ENCODE assay signal across 17 cellular contexts in the genomic region with DNA sequence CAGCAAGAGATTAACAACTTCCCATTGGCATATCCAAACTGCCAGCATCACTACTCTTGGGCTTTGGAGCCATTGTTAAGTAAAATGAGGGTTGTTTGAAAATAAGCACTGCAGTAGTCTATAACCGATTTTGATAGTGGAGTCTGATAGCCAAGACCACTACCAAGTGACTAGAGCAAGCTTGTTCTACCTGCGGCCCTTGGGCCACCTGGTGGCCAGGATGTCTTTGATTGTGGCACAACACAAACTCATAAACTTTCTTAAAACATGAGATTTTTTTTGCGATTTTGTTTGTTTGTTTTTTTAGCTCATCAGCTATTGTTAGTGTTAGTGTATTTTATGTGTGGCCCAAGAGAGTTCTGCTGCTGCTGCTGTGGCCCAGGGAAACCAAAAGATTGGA. TPM values are rescaled to one million over a fixed set of nuclear protein-coding genes. Genes with fewer than 3 reads are reported as not detected.
A peak's percentile ranks its signal among the peaks of the same experiment; 100 is the strongest.
DNase-seq lines count a peak whose midpoint lies in the region; ATAC-seq, FAIRE-seq and TF ChIP-seq lines count a peak whose summit lies in the region.
"Had no signal": no experiment of that assay in that cellular context is flagged by ENCODE, and none has a peak within 500 bp of the region (broad histone marks: within the 10 kb centered on the region; RNA-seq: fewer than 3 reads in every experiment).

No MANE protein-coding gene starts in this region.

- no peaks in the 10 kb centered on the region for H3K27me3 Mint-ChIP-seq in endothelial cell (ENCODE audit: unreplicated experiment)
- H3K27me3 Mint-ChIP-seq: activated naive CD8-positive, alpha-beta T cell treated with anti-CD3 and anti-CD28 coated beads, Interleukin-2, amount 50 U/mL, for 24 hours; naive thymus-derived CD8-positive, alpha-beta T cell had no signal

- no peaks in the 10 kb centered on the region for H3K36me3 Mint-ChIP-seq in endothelial cell (ENCODE audit: low read depth, unreplicated experiment)

- H3K9me3 Mint-ChIP-seq in endothelial cell (ENCODE audit: unreplicated experiment), result no peaks in the 10 kb centered on the region
- H3K9me3 Mint-ChIP-seq: activated naive CD8-positive, alpha-beta T cell treated with anti-CD3 and anti-CD28 coated beads, Interleukin-2, amount 50 U/mL, for 24 hours; activated T-cell treated with anti-CD3 and anti-CD28 coated beads, Interleukin-2, amount 50 U/mL, for 72 hours; naive thymus-derived CD8-positive, alpha-beta T cell had no signal

- DNase-seq in GM19239 (ENCODE audit: insufficient read length, low spot score), result no peak
- no peak for DNase-seq in NB4 (ENCODE audit: low read depth)
- DNase-seq in endothelial cell (ENCODE audit: low spot score), result no peak
- no peak for DNase-seq in activated CD4-positive, alpha-beta T cell treated with anti-CD3 and anti-CD28 coated beads for 48 hours
- DNase-seq in GM19240 (ENCODE audit: insufficient read length, low spot score), result no peak
- DNase-seq: activated CD8-positive, alpha-beta T cell treated with anti-CD3 and anti-CD28 coated beads, Interleukin-2, amount 10 ng/mL, durations not matched to agents 7 days and 5 days; activated naive CD8-positive, alpha-beta T cell treated with anti-CD3 and anti-CD28 coated beads, Interleukin-2, amount 50 U/mL, for 24 hours; activated T-cell treated with anti-CD3 and anti-CD28 coated beads, Interleukin-2, amount 50 U/mL, for 72 hours; heart left ventricle; naive thymus-derived CD8-positive, alpha-beta T cell; NCI-H2107; NCI-H526; RPMI8226 had no signal

- ATAC-seq in GM18505 (IDR thresholded peaks at IDR 0.05; ENCODE audit: unreplicated experiment), result no peak
- no peak for ATAC-seq in GM19397 (IDR thresholded peaks at IDR 0.05; ENCODE audit: unreplicated experiment)
- ATAC-seq: activated CD8-positive, alpha-beta T cell treated with anti-CD3 and anti-CD28 coated beads, Interleukin-2, amount 10 ng/mL, durations not matched to agents 7 days and 5 days; activated naive CD8-positive, alpha-beta T cell treated with anti-CD3 and anti-CD28 coated beads, Interleukin-2, amount 50 U/mL, for 24 hours; heart left ventricle; naive thymus-derived CD8-positive, alpha-beta T cell had no signal

- TF ChIP-seq POLR2A in NB4 (IDR thresholded peaks at IDR 0.05; ENCODE audit: extremely low read depth, insufficient read length), result no peak
- no peak for TF ChIP-seq POLR2A in GM18505 (IDR thresholded peaks at IDR 0.05; ENCODE audit: borderline replicate concordance, extremely low read depth, insufficient read depth, insufficient read length)

- FAIRE-seq in GM19239 (lab: Jason Lieb, UNC), result peak; percentile 73

- no peak overlapping the region for H3K4me3 Mint-ChIP-seq in endothelial cell (ENCODE audit: unreplicated experiment)
- H3K4me3 Mint-ChIP-seq: activated CD8-positive, alpha-beta T cell treated with anti-CD3 and anti-CD28 coated beads, Interleukin-2, amount 10 ng/mL, durations not matched to agents 7 days and 5 days; activated naive CD8-positive, alpha-beta T cell treated with anti-CD3 and anti-CD28 coated beads, Interleukin-2, amount 50 U/mL, for 24 hours; activated T-cell treated with anti-CD3 and anti-CD28 coated beads, Interleukin-2, amount 50 U/mL, for 72 hours; naive thymus-derived CD8-positive, alpha-beta T cell had no signal

- no peak overlapping the region for H3K4me3 ChIP-seq in NB4 (ENCODE audit: low read depth, low read length)
- H3K4me3 ChIP-seq: heart left ventricle, thoracic aorta had no signal

- peaks cover 35% of the 10 kb centered on the region for H3K4me1 Mint-ChIP-seq in endothelial cell (ENCODE audit: unreplicated experiment)

- H3K27ac ChIP-seq in C4-2B, result no peak overlapping the region
- H3K27ac ChIP-seq: heart left ventricle had no signal

- peak; percentile 22; the same call in 1 of the 2 replicates for TF ChIP-seq CTCF in C4-2B (conservative IDR thresholded peaks at IDR 0.05)
- peak; percentile 4 for TF ChIP-seq CTCF in NB4 (IDR thresholded peaks at IDR 0.05; ENCODE audit: low read depth, low read length)
- TF ChIP-seq CTCF in endothelial cell (IDR thresholded peaks at IDR 0.05; ENCODE audit: unreplicated experiment), result peak; percentile 45

- no peak overlapping the region for H3K27ac Mint-ChIP-seq in endothelial cell (ENCODE audit: unreplicated experiment)
- H3K27ac Mint-ChIP-seq: activated CD8-positive, alpha-beta T cell treated with anti-CD3 and anti-CD28 coated beads, Interleukin-2, amount 10 ng/mL, durations not matched to agents 7 days and 5 days; activated naive CD8-positive, alpha-beta T cell treated with anti-CD3 and anti-CD28 coated beads, Interleukin-2, amount 50 U/mL, for 24 hours; naive thymus-derived CD8-positive, alpha-beta T cell had no signal

RNA-seq across cellular contexts. Expression of gene UBE2E3, which starts 11.0 kb away (rescaled TPM):
- total RNA-seq in endothelial cell (ENCODE audit: unreplicated experiment), result 237 TPM
